Comparison of ENCODE assay signal across 8 cellular contexts in the genomic region with DNA sequence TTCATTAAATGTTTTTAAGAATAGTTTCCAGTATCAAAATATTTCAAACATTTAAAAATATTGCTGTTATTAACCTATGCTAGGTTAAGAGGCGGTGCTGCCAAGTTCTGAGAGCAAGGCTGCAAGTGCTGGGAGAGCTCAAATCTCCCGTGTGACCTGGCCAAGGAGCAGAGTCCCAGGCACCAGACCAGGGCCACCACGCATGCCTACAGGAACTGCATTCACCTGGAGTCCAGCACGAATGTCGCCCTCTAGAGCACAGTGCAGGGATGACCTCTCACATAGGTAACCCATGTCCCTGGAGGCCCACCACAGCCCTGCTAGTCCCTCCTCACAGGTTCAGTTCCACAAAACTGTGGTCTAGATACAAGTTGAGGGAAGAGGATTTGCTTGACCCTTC.
DNase-seq lines count a peak whose midpoint lies in the region; ATAC-seq and TF ChIP-seq lines count a peak whose summit lies in the region.

No MANE protein-coding gene starts in this region.

- WGBS in right lobe of liver (ENCODE audit: insufficient coverage, low coverage, low lambda C conversion rate, missing lambda C conversion rate), result 33% methylated on average over 5 of the region's 5 CpGs

- H3K9me3 ChIP-seq in RWPE2 (ENCODE audit: severe bottlenecking) (no peaks in the 10 kb centered on the region), right lobe of liver (no peaks in the 10 kb centered on the region)
- no peaks in the 10 kb centered on the region for H3K9me3 ChIP-seq in CD8-positive, alpha-beta T cell (ENCODE audit: low read length)

- H3K4me3 ChIP-seq in RWPE2 (ENCODE audit: severe bottlenecking) (no peak overlapping the region), right lobe of liver (no peak overlapping the region)
- no peak overlapping the region for H3K4me3 ChIP-seq in CD8-positive, alpha-beta T cell (ENCODE audit: low read depth, low read length)

- H3K27me3 ChIP-seq in RWPE2 (ENCODE audit: insufficient read depth, poor library complexity, severe bottlenecking) (no peaks in the 10 kb centered on the region), right lobe of liver (no peaks in the 10 kb centered on the region)
- H3K27me3 ChIP-seq in CD8-positive, alpha-beta T cell (ENCODE audit: insufficient read depth, low read length), result no peaks in the 10 kb centered on the region

- CTCF ChIA-PET in CD8-positive, alpha-beta T cell (lab: Charles Lee), result interaction anchor here (0.9 kb wide), 1 partner anchor 73 kb away, joined by 3 read pairs; no protein-coding TSS in a partner anchor

- H3K36me3 ChIP-seq in RWPE2 (ENCODE audit: low read depth), result no peaks in the 10 kb centered on the region
- H3K36me3 ChIP-seq in right lobe of liver, result no peaks in the 10 kb centered on the region
- H3K36me3 ChIP-seq in CD8-positive, alpha-beta T cell (ENCODE audit: insufficient read depth, low read length), result no peaks in the 10 kb centered on the region

- H3K4me1 ChIP-seq in RWPE2 (ENCODE audit: insufficient read depth, poor library complexity, severe bottlenecking) (peaks cover 4% of the 10 kb centered on the region), right lobe of liver (no peaks in the 10 kb centered on the region)
- no peaks in the 10 kb centered on the region for H3K4me1 ChIP-seq in CD8-positive, alpha-beta T cell (ENCODE audit: insufficient read depth, low read length)

- ATAC-seq in GM18870 (IDR thresholded peaks at IDR 0.05; ENCODE audit: unreplicated experiment) (peak; percentile 77), HG02970 (IDR thresholded peaks at IDR 0.05; ENCODE audit: low FRiP score, unreplicated experiment) (peak; percentile 81), RWPE2 (ENCODE audit: low read depth) (no peak), right lobe of liver (peak; percentile 35 to 76 (median 64)), HG03095 (IDR thresholded peaks at IDR 0.05; ENCODE audit: unreplicated experiment) (no peak)
- no peak for ATAC-seq in CD8-positive, alpha-beta T cell

- POLR2A ChIA-PET in CD8-positive, alpha-beta T cell (lab: Charles Lee), result no interaction called here

- DNase-seq in Daoy (ENCODE audit: low read depth), result peak; percentile 40
- no peak for DNase-seq in RWPE2 (ENCODE audit: low spot score)
- peak; percentile 23 to 56 (median 49) for DNase-seq in right lobe of liver
- DNase-seq in CD8-positive, alpha-beta T cell, result no peak
- DNase-seq in NCI-H1048 (lab: John Stamatoyannopoulos, UW), result no peak

- no peaks in the 10 kb centered on the region for H3K27me3 Mint-ChIP-seq in CD8-positive, alpha-beta T cell (ENCODE audit: low read depth)

- H3K9me3 Mint-ChIP-seq in CD8-positive, alpha-beta T cell, result no peaks in the 10 kb centered on the region

- H3K36me3 Mint-ChIP-seq in CD8-positive, alpha-beta T cell, result no peaks in the 10 kb centered on the region

- H3K4me1 Mint-ChIP-seq in CD8-positive, alpha-beta T cell (ENCODE audit: low read depth), result peaks cover 12% of the 10 kb centered on the region

- peak; percentile 26 for TF ChIP-seq CTCF in RWPE2 (IDR thresholded peaks at IDR 0.05; ENCODE audit: poor library complexity, severe bottlenecking)
- peak in 3 of 4 donors; percentile 11 to 33 (median 13) for TF ChIP-seq CTCF in right lobe of liver (IDR thresholded peaks at IDR 0.05)
- TF ChIP-seq CTCF in CD8-positive, alpha-beta T cell (IDR thresholded peaks at IDR 0.05), result no peak

- no peak overlapping the region for H3K4me3 Mint-ChIP-seq in CD8-positive, alpha-beta T cell

- TF ChIP-seq POLR2A in right lobe of liver (IDR thresholded peaks at IDR 0.05), result no peak

- intact Hi-C loops in right lobe of liver (cut with DNase I), result no loop called here
- intact Hi-C loops in CD8-positive, alpha-beta T cell (cut with DNase I, micrococcal nuclease), result no loop called here

- no peak overlapping the region for H3K27ac ChIP-seq in RWPE2 (ENCODE audit: poor library complexity, severe bottlenecking)
- H3K27ac ChIP-seq in right lobe of liver, result no peak overlapping the region
- no peak overlapping the region for H3K27ac ChIP-seq in CD8-positive, alpha-beta T cell (ENCODE audit: low read depth, low read length)

- no peak overlapping the region for H3K27ac Mint-ChIP-seq in CD8-positive, alpha-beta T cell

Comparison
In these comparisons a context has a peak if more than half of its experiments do, and no peak if none do; other contexts are left out.
1. DNase-seq: peak in Daoy (single experiment) and right lobe of liver (3 of 3); none in RWPE2 (single experiment), CD8-positive, alpha-beta T cell (0 of 7) and NCI-H1048 (single experiment).
2. ATAC-seq: peak in GM18870 (single experiment), HG02970 (single experiment) and right lobe of liver (4 of 4); none in RWPE2 (single experiment), HG03095 (single experiment) and CD8-positive, alpha-beta T cell (single experiment).